Comparison of ENCODE assay signal across 8 cellular contexts in the genomic region with DNA sequence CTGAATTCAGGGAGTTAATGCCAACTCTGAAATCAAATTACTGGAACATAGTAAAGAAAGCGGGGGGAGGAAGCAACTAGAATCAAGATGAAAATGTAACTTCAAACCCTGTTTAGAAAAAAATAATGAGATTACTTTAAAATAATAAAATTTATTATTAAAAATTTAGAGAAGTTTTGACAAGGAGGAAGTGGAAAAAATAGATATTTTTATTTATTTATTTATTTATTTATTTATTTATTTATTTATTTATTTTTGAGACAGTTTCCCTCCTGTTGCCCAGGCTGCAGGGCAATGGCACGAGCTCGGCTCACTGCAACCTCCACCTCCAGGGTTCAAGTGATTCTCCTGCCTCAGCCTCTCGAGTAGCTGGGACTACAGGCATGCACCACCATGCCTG.
DNase-seq lines count a peak whose midpoint lies in the region; ATAC-seq, FAIRE-seq and TF ChIP-seq lines count a peak whose summit lies in the region.
"Not testable (repeated sequence)": the region's sequence is repeated elsewhere in the genome, so short reads cannot be mapped to it uniquely, and the experiment has no call there.

No MANE protein-coding gene starts in this region.

- intact Hi-C loops in PC-3 (cut with micrococcal nuclease); activated T-helper 2 cell treated with anti-CD3 and anti-CD28 coated beads, Interferon-gamma antibody, Interleukin-2, Interleukin-4, amounts not matched to agents 10 μg/mL and 5 μg/mL and 100 μg/mL, durations not matched to agents 14 hours and 24 hours and 36 hours (cut with micrococcal nuclease); K562 (cut with micrococcal nuclease): not testable (repeated sequence)
- intact Hi-C loops in activated CD4-positive, alpha-beta memory T cell treated with anti-CD3 and anti-CD28 coated beads for 36 hours (cut with micrococcal nuclease), result loop anchor here (5.0 kb wide), 1 partner anchor 38 kb away; no protein-coding TSS in a partner anchor

- H3K9me3 ChIP-seq in A549; GM23248 (ENCODE audit: low read depth); PC-3 (ENCODE audit: low read length); K562 (replicated peaks; ENCODE audit: control insufficient read depth, insufficient read depth, low read depth, low read length): not testable (repeated sequence)

- DNase-seq in A549 (ENCODE audit: low read depth in 1 of 2, low spot score in 1 of 2); GM23248; PC-3; activated CD4-positive, alpha-beta memory T cell treated with anti-CD3 and anti-CD28 coated beads for 36 hours; activated T-helper 2 cell treated with anti-CD3 and anti-CD28 coated beads, Interferon-gamma antibody, Interleukin-2, Interleukin-4, amounts not matched to agents 10 μg/mL and 5 μg/mL and 100 μg/mL, durations not matched to agents 14 hours and 24 hours and 36 hours (ENCODE audit: low spot score); K562 (ENCODE audit: extremely low read depth in 1 of 4, low spot score in 3 of 4); memory B cell (ENCODE audit: low spot score in 2 of 2); stimulated activated naive B cell treated with anti-CD40 and anti-IgM and Interleukin-4, amounts not matched to agents 10 μg/mL and 1 μg/mL and 100 μg/mL, for 72 hours: not testable (repeated sequence)

- H2AFZ ChIP-seq in GM23248; PC-3 (ENCODE audit: low read length): not testable (repeated sequence)
- peak overlapping the region; percentile 82; the same call in 1 of the 2 replicates for H2AFZ ChIP-seq in K562 (ENCODE audit: low read depth, low read length)

- ATAC-seq in A549, PC-3, K562: not testable (repeated sequence)
- peak; percentile 1 for ATAC-seq in memory B cell (ENCODE audit: low read depth)
- peak; percentile 15 to 28 for ATAC-seq in stimulated activated naive B cell treated with anti-CD40 and anti-IgM and Interleukin-4, amounts not matched to agents 10 μg/mL and 1 μg/mL and 100 μg/mL, for 72 hours (replicated peaks)

- H3K4me1 Mint-ChIP-seq in activated CD4-positive, alpha-beta memory T cell treated with anti-CD3 and anti-CD28 coated beads for 36 hours (ENCODE audit: low read depth), result peaks cover 33% of the 10 kb centered on the region
- peaks cover 35% of the 10 kb centered on the region for H3K4me1 Mint-ChIP-seq in activated T-helper 2 cell treated with anti-CD3 and anti-CD28 coated beads, Interferon-gamma antibody, Interleukin-2, Interleukin-4, amounts not matched to agents 10 μg/mL and 5 μg/mL and 100 μg/mL, durations not matched to agents 14 hours and 24 hours and 36 hours (ENCODE audit: low read depth)
- peaks cover 18% of the 10 kb centered on the region for H3K4me1 Mint-ChIP-seq in memory B cell
- H3K4me1 Mint-ChIP-seq in stimulated activated naive B cell treated with anti-CD40 and anti-IgM and Interleukin-4, amounts not matched to agents 10 μg/mL and 1 μg/mL and 100 μg/mL, for 72 hours, result peaks cover 18 to 43% of the 10 kb centered on the region in 2 donors

- H3K4me1 ChIP-seq in A549, result not testable (repeated sequence)
- H3K4me1 ChIP-seq in GM23248 (ENCODE audit: insufficient read depth), result peaks cover 13% of the 10 kb centered on the region
- H3K4me1 ChIP-seq in PC-3 (ENCODE audit: insufficient read depth, low read length), result peaks cover 13% of the 10 kb centered on the region
- H3K4me1 ChIP-seq in K562 (replicated peaks in 1 of 2; ENCODE audit: control insufficient read depth in 2 of 2, insufficient read depth in 2 of 2, low read length in 2 of 2), result peaks cover 0 to 12% of the 10 kb centered on the region in 2 experiments; a peak in 4 of 5 replicates

- not testable (repeated sequence) for H3K9me3 Mint-ChIP-seq in activated CD4-positive, alpha-beta memory T cell treated with anti-CD3 and anti-CD28 coated beads for 36 hours; activated T-helper 2 cell treated with anti-CD3 and anti-CD28 coated beads, Interferon-gamma antibody, Interleukin-2, Interleukin-4, amounts not matched to agents 10 μg/mL and 5 μg/mL and 100 μg/mL, durations not matched to agents 14 hours and 24 hours and 36 hours; memory B cell; stimulated activated naive B cell treated with anti-CD40 and anti-IgM and Interleukin-4, amounts not matched to agents 10 μg/mL and 1 μg/mL and 100 μg/mL, for 72 hours

- WGBS in A549 (ENCODE audit: missing lambda C conversion rate), result 93% methylated on average over 4 of the region's 4 CpGs
- 90 to 97% methylated on average over 4 of the region's 4 CpGs for WGBS in GM23248 (ENCODE audit: low coverage in 1 of 2, low lambda C conversion rate in 2 of 2, missing lambda C conversion rate in 2 of 2), 2 experiments
- WGBS in K562 (ENCODE audit: insufficient coverage, low coverage, missing lambda C conversion rate), result 67% methylated on average over 4 of the region's 4 CpGs

- H3K9me1 ChIP-seq in K562 (ENCODE audit: control insufficient read depth, insufficient read depth, low read length), result not testable (repeated sequence)

- H3F3A ChIP-seq in GM23248 (ENCODE audit: insufficient read depth); PC-3 (ENCODE audit: low read length, unreplicated experiment): not testable (repeated sequence)

- not testable (repeated sequence) for H3K9me2 ChIP-seq in GM23248 (ENCODE audit: insufficient read depth); PC-3 (replicated peaks; ENCODE audit: low read length)

- TF ChIP-seq POLR2A in A549 (IDR thresholded peaks at IDR 0.05; ENCODE audit: low read length); K562 (conservative IDR thresholded peaks at IDR 0.05): not testable (repeated sequence)

- H3K27me3 Mint-ChIP-seq in activated CD4-positive, alpha-beta memory T cell treated with anti-CD3 and anti-CD28 coated beads for 36 hours; activated T-helper 2 cell treated with anti-CD3 and anti-CD28 coated beads, Interferon-gamma antibody, Interleukin-2, Interleukin-4, amounts not matched to agents 10 μg/mL and 5 μg/mL and 100 μg/mL, durations not matched to agents 14 hours and 24 hours and 36 hours (ENCODE audit: low read depth); memory B cell; stimulated activated naive B cell treated with anti-CD40 and anti-IgM and Interleukin-4, amounts not matched to agents 10 μg/mL and 1 μg/mL and 100 μg/mL, for 72 hours: not testable (repeated sequence)

- not testable (repeated sequence) for H3K27me3 ChIP-seq in GM23248 (replicated peaks; ENCODE audit: insufficient read depth); PC-3 (ENCODE audit: low read length); K562 (ENCODE audit: control insufficient read depth in 2 of 2, insufficient read depth in 2 of 2, low read length in 2 of 2)

- TF ChIP-seq RAD21 in A549 (conservative IDR thresholded peaks at IDR 0.05 in 1 of 2, IDR thresholded peaks at IDR 0.05 in 1 of 2); K562 (CRISPR knock-in tag; conservative IDR thresholded peaks at IDR 0.05 in 1 of 2, IDR thresholded peaks at IDR 0.05 in 1 of 2): not testable (repeated sequence)

- not testable (repeated sequence) for FAIRE-seq in A549 (lab: Jason Lieb, UNC); K562 (lab: Jason Lieb, UNC)

- not testable (repeated sequence) for H3K4me3 ChIP-seq in A549; GM23248; PC-3 (ENCODE audit: low read length); K562

- POLR2A ChIA-PET in A549 (lab: Yijun Ruan, JAX); PC-3 (lab: Charles Lee; ENCODE audit: unreplicated experiment): not testable (repeated sequence)
- POLR2A ChIA-PET in activated CD4-positive, alpha-beta memory T cell treated with anti-CD3 and anti-CD28 coated beads for 36 hours (lab: Charles Lee), result interaction anchor here (1.0 kb wide), 1 partner anchor 14 kb away, joined by 4 read pairs; no protein-coding TSS in a partner anchor
- POLR2A ChIA-PET in K562 (lab: Yijun Ruan, JAX), result interaction anchor here (0.9 to 1.2 kb wide), 2 partner anchors 14 to 37 kb away, joined by 3 to 4 read pairs; no protein-coding TSS in a partner anchor

- H3K27ac Mint-ChIP-seq in activated CD4-positive, alpha-beta memory T cell treated with anti-CD3 and anti-CD28 coated beads for 36 hours, result peak overlapping the region; percentile 85
- H3K27ac Mint-ChIP-seq in activated T-helper 2 cell treated with anti-CD3 and anti-CD28 coated beads, Interferon-gamma antibody, Interleukin-2, Interleukin-4, amounts not matched to agents 10 μg/mL and 5 μg/mL and 100 μg/mL, durations not matched to agents 14 hours and 24 hours and 36 hours, result peak overlapping the region; percentile 75
- H3K27ac Mint-ChIP-seq in memory B cell, result peak overlapping the region; percentile 97
- peak overlapping the region; percentile 92 for H3K27ac Mint-ChIP-seq in stimulated activated naive B cell treated with anti-CD40 and anti-IgM and Interleukin-4, amounts not matched to agents 10 μg/mL and 1 μg/mL and 100 μg/mL, for 72 hours

- not testable (repeated sequence) for H4K20me1 ChIP-seq in GM23248 (ENCODE audit: insufficient read depth); PC-3 (ENCODE audit: low read length); K562 (replicated peaks; ENCODE audit: control insufficient read depth, insufficient read depth, low read length)

- in situ Hi-C loops in GM23248 (cut with MboI); K562 (cut with MboI): not testable (repeated sequence)

- not testable (repeated sequence) for BruUV-seq in PC-3 (replicated peaks; lab: Mats Ljungman, UMichigan); K562 (replicated peaks; lab: Mats Ljungman, UMichigan)

- not testable (repeated sequence) for H3K4me2 ChIP-seq in A549; K562 (ENCODE audit: insufficient read depth, low read length)
- peak overlapping the region; percentile 22 for H3K4me2 ChIP-seq in GM23248 (ENCODE audit: unreplicated experiment)
- 0 out of 2 replicates have a peak overlapping the region, but pooled peaks have one; percentile 32 for H3K4me2 ChIP-seq in PC-3 (ENCODE audit: low read length)

- not testable (repeated sequence) for H3K36me3 Mint-ChIP-seq in activated CD4-positive, alpha-beta memory T cell treated with anti-CD3 and anti-CD28 coated beads for 36 hours; activated T-helper 2 cell treated with anti-CD3 and anti-CD28 coated beads, Interferon-gamma antibody, Interleukin-2, Interleukin-4, amounts not matched to agents 10 μg/mL and 5 μg/mL and 100 μg/mL, durations not matched to agents 14 hours and 24 hours and 36 hours (ENCODE audit: low read depth); memory B cell; stimulated activated naive B cell treated with anti-CD40 and anti-IgM and Interleukin-4, amounts not matched to agents 10 μg/mL and 1 μg/mL and 100 μg/mL, for 72 hours

- not testable (repeated sequence) for TF ChIP-seq CTCF in A549 (IDR thresholded peaks at IDR 0.05); PC-3 (conservative IDR thresholded peaks at IDR 0.05; ENCODE audit: low read depth, low read length); K562 (IDR thresholded peaks at IDR 0.05 in 2 of 3, conservative IDR thresholded peaks at IDR 0.05 in 1 of 3; ENCODE audit: insufficient read depth in 2 of 3, low read depth in 1 of 3, low read length in 3 of 3)

- H3K36me3 ChIP-seq in GM23248 (ENCODE audit: low read depth); PC-3 (ENCODE audit: low read depth, low read length); K562 (ENCODE audit: control insufficient read depth, insufficient read depth, low read length): not testable (repeated sequence)

- CTCF ChIA-PET in A549 (lab: Yijun Ruan, JAX); PC-3 (lab: Charles Lee); activated CD4-positive, alpha-beta memory T cell treated with anti-CD3 and anti-CD28 coated beads for 36 hours (lab: Charles Lee); K562 (lab: Yijun Ruan, JAX; ENCODE audit: low intra/inter-chr PET ratio): not testable (repeated sequence)

- H3K9ac ChIP-seq in GM23248; K562 (ENCODE audit: insufficient read depth in 1 of 2, low read depth in 2 of 2, low read length in 2 of 2): not testable (repeated sequence)
- H3K9ac ChIP-seq in PC-3 (ENCODE audit: low read length), result peak overlapping the region; percentile 48; the same call in 1 of the 2 replicates

- H3K27ac ChIP-seq in A549, GM23248: not testable (repeated sequence)
- H3K27ac ChIP-seq in PC-3 (ENCODE audit: low read length) (peak overlapping the region; percentile 76), K562 (ENCODE audit: extremely low read depth, low read depth, low read length) (peak overlapping the region; percentile 44; the same call in 1 of the 3 replicates)

- not testable (repeated sequence) for H3K79me2 ChIP-seq in GM23248 (ENCODE audit: insufficient read depth); PC-3 (ENCODE audit: low read length); K562 (ENCODE audit: control insufficient read depth, insufficient read depth, low read length)

- TF ChIP-seq EP300 in A549 (IDR thresholded peaks at IDR 0.05); K562 (IDR thresholded peaks at IDR 0.05; ENCODE audit: low read length): not testable (repeated sequence)

- H3K4me3 Mint-ChIP-seq in activated CD4-positive, alpha-beta memory T cell treated with anti-CD3 and anti-CD28 coated beads for 36 hours; activated T-helper 2 cell treated with anti-CD3 and anti-CD28 coated beads, Interferon-gamma antibody, Interleukin-2, Interleukin-4, amounts not matched to agents 10 μg/mL and 5 μg/mL and 100 μg/mL, durations not matched to agents 14 hours and 24 hours and 36 hours (ENCODE audit: low read depth); memory B cell: not testable (repeated sequence)
- peak overlapping the region in 1 of 2 donors; percentile 41 for H3K4me3 Mint-ChIP-seq in stimulated activated naive B cell treated with anti-CD40 and anti-IgM and Interleukin-4, amounts not matched to agents 10 μg/mL and 1 μg/mL and 100 μg/mL, for 72 hours
